Comparison of ENCODE assay signal across 24 cellular contexts in the genomic region with DNA sequence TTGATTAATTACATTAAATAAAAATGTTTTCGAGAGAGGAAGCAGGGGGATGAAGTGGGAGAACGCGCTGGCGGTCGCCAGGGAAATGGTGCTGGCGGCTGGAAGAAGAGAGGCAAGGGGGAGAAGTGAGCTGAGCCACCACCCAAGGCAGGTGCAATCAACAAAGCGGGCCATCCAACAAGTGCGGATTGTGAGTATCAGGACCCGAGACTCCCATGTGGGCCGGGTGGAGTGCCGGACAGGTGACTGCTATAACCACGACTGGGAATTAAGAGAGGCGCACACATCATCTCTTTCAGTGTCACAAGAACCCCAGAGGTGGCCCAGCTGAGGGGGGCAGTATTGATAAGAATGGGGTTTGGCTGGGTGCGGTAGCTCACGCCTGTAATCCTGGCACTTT.
"Had no signal": no experiment of that assay in that cellular context is flagged by ENCODE, and none has a peak within 500 bp of the region (broad histone marks: within the 10 kb centered on the region; RNA-seq: fewer than 3 reads in every experiment).

No MANE protein-coding gene starts in this region.

- H3K4me3 ChIP-seq: esophagus squamous epithelium, heart right ventricle, left lung, lower lobe of right lung, pancreas, right lobe of liver, stomach, thyroid gland had no signal

- H3K4me1 Mint-ChIP-seq: memory B cell had no signal

- H3K36me3 ChIP-seq: esophagus squamous epithelium, heart right ventricle, left lung, lower lobe of right lung, neutrophil, pancreas, right lobe of liver, stomach, thyroid gland had no signal

- H3K36me3 Mint-ChIP-seq: memory B cell; natural killer cell; stimulated activated effector memory CD8-positive, alpha-beta T cell treated with anti-CD3 and anti-CD28 coated beads, Interleukin-12 subunit alpha, Interleukin-12 subunit beta, amount 100 ng/mL, for 72 hours had no signal

- H3K9me3 ChIP-seq: esophagus squamous epithelium, heart right ventricle, left lung, lower lobe of right lung, neutrophil, pancreas, right lobe of liver, stomach, thyroid gland had no signal

- H3K4me1 ChIP-seq: left lung, lower lobe of right lung, pancreas, right lobe of liver had no signal

- H3K9me3 Mint-ChIP-seq: effector memory CD8-positive, alpha-beta T cell; memory B cell; natural killer cell; neural crest cell; stimulated activated effector memory CD8-positive, alpha-beta T cell treated with anti-CD3 and anti-CD28 coated beads, Interleukin-12 subunit alpha, Interleukin-12 subunit beta, amount 100 ng/mL, for 72 hours had no signal

- H3K27me3 ChIP-seq: pancreas, right lobe of liver, thyroid gland had no signal

- H3K27ac Mint-ChIP-seq: effector memory CD8-positive, alpha-beta T cell; memory B cell; natural killer cell; progenitor cell of endocrine pancreas had no signal

- H3K4me3 Mint-ChIP-seq: effector memory CD8-positive, alpha-beta T cell; memory B cell; natural killer cell; neural crest cell; stimulated activated effector memory CD8-positive, alpha-beta T cell treated with anti-CD3 and anti-CD28 coated beads, Interleukin-12 subunit alpha, Interleukin-12 subunit beta, amount 100 ng/mL, for 72 hours had no signal

- ATAC-seq: heart right ventricle, left cardiac atrium, left lung, pancreas, right lobe of liver had no signal

- DNase-seq: cortex of kidney; effector memory CD8-positive, alpha-beta T cell; erythroblast; esophagus squamous epithelium; foreskin melanocyte; heart right ventricle; left cardiac atrium; left lung; lower lobe of right lung; natural killer cell; right lobe of liver; small intestine; stimulated activated CD4-positive, alpha-beta T cell treated with anti-CD3 and anti-CD28 coated beads, Interleukin-2, amount 100 ng/mL, for 24 hours; stimulated activated CD4-positive, alpha-beta T cell treated with anti-CD3 and anti-CD28 coated beads, Interleukin-4, amount 100 ng/mL, for 24 hours; stimulated activated naive CD4-positive, alpha-beta T cell treated with Interleukin-2 at 50 U/mL for 16 hours; stomach; thyroid gland; trophoblast cell had no signal

- H3K27ac ChIP-seq: esophagus squamous epithelium, heart right ventricle, left lung, lower lobe of right lung, neutrophil, pancreas, right lobe of liver, stomach, thyroid gland had no signal
